In genomic region chr7:4479367-4480039, GRCh38 we compare ENCODE assay signal across 8 cellular contexts.
DNase-seq lines count a peak whose midpoint lies in the region; ATAC-seq and TF ChIP-seq lines count a peak whose summit lies in the region.

No MANE protein-coding gene starts in this region.

- TF ChIP-seq CTCF in RWPE2 (IDR thresholded peaks at IDR 0.05; ENCODE audit: poor library complexity, severe bottlenecking) (peak; percentile 64), fibroblast of pulmonary artery (IDR thresholded peaks at IDR 0.05; ENCODE audit: low read length, missing control alignments) (peak; percentile 39)

- H3K36me3 ChIP-seq in RWPE2 (ENCODE audit: low read depth), result no peaks in the 10 kb centered on the region

- DNase-seq in activated CD4-positive, alpha-beta T cell treated with anti-CD3 and anti-CD28 coated beads for 48 hours, result peak; percentile 27
- no peak for DNase-seq in activated CD4-positive, alpha-beta T cell treated with anti-CD3 and anti-CD28 coated beads for 4 hours
- DNase-seq in MV-4-11 (lab: John Stamatoyannopoulos, UW) (peak; percentile 75), RWPE2 (ENCODE audit: low spot score) (no peak), fibroblast of pulmonary artery (ENCODE audit: low read depth) (peak; percentile 66), retina (peak; percentile 32), T-helper 17 cell (no peak)
- no peak for DNase-seq in activated T-helper 2 cell treated with anti-CD3 and anti-CD28 coated beads, Interferon-gamma antibody, Interleukin-2, Interleukin-4, amounts not matched to agents 10 μg/mL and 5 μg/mL and 100 μg/mL, durations not matched to agents 14 hours and 24 hours and 36 hours (ENCODE audit: low spot score)

- H3K27ac Mint-ChIP-seq in activated T-helper 2 cell treated with anti-CD3 and anti-CD28 coated beads, Interferon-gamma antibody, Interleukin-2, Interleukin-4, amounts not matched to agents 10 μg/mL and 5 μg/mL and 100 μg/mL, durations not matched to agents 14 hours and 24 hours and 36 hours, result no peak overlapping the region
- H3K27ac Mint-ChIP-seq in T-helper 17 cell, result no peak overlapping the region

- no peak overlapping the region for H3K4me3 Mint-ChIP-seq in activated T-helper 2 cell treated with anti-CD3 and anti-CD28 coated beads, Interferon-gamma antibody, Interleukin-2, Interleukin-4, amounts not matched to agents 10 μg/mL and 5 μg/mL and 100 μg/mL, durations not matched to agents 14 hours and 24 hours and 36 hours (ENCODE audit: low read depth)
- no peak overlapping the region for H3K4me3 Mint-ChIP-seq in T-helper 17 cell

- H3K27me3 Mint-ChIP-seq in activated T-helper 2 cell treated with anti-CD3 and anti-CD28 coated beads, Interferon-gamma antibody, Interleukin-2, Interleukin-4, amounts not matched to agents 10 μg/mL and 5 μg/mL and 100 μg/mL, durations not matched to agents 14 hours and 24 hours and 36 hours (ENCODE audit: low read depth), result no peaks in the 10 kb centered on the region
- H3K27me3 Mint-ChIP-seq in T-helper 17 cell, result peaks cover 7% of the 10 kb centered on the region

- H3K27me3 ChIP-seq in RWPE2 (ENCODE audit: insufficient read depth, poor library complexity, severe bottlenecking), result no peaks in the 10 kb centered on the region

- intact Hi-C loops in activated T-helper 2 cell treated with anti-CD3 and anti-CD28 coated beads, Interferon-gamma antibody, Interleukin-2, Interleukin-4, amounts not matched to agents 10 μg/mL and 5 μg/mL and 100 μg/mL, durations not matched to agents 14 hours and 24 hours and 36 hours (cut with micrococcal nuclease), result no loop called here

- no peaks in the 10 kb centered on the region for H3K4me1 ChIP-seq in RWPE2 (ENCODE audit: insufficient read depth, poor library complexity, severe bottlenecking)

- peaks cover 10% of the 10 kb centered on the region for H3K9me3 Mint-ChIP-seq in activated T-helper 2 cell treated with anti-CD3 and anti-CD28 coated beads, Interferon-gamma antibody, Interleukin-2, Interleukin-4, amounts not matched to agents 10 μg/mL and 5 μg/mL and 100 μg/mL, durations not matched to agents 14 hours and 24 hours and 36 hours

- no peak overlapping the region for H3K4me3 ChIP-seq in RWPE2 (ENCODE audit: severe bottlenecking)
- no peak overlapping the region for H3K4me3 ChIP-seq in fibroblast of pulmonary artery (replicated peaks; ENCODE audit: low read depth, low read length)

- H3K27ac ChIP-seq in RWPE2 (ENCODE audit: poor library complexity, severe bottlenecking), result no peak overlapping the region

- no peaks in the 10 kb centered on the region for H3K4me1 Mint-ChIP-seq in activated T-helper 2 cell treated with anti-CD3 and anti-CD28 coated beads, Interferon-gamma antibody, Interleukin-2, Interleukin-4, amounts not matched to agents 10 μg/mL and 5 μg/mL and 100 μg/mL, durations not matched to agents 14 hours and 24 hours and 36 hours (ENCODE audit: low read depth)
- H3K4me1 Mint-ChIP-seq in T-helper 17 cell, result no peaks in the 10 kb centered on the region

- no peaks in the 10 kb centered on the region for H3K9me3 ChIP-seq in RWPE2 (ENCODE audit: severe bottlenecking)
- H3K9me3 ChIP-seq in T-helper 17 cell (ENCODE audit: control insufficient read depth, low read length, poor library complexity, severe bottlenecking), result no peaks in the 10 kb centered on the region

- ATAC-seq in RWPE2 (ENCODE audit: low read depth) (peak; percentile 53; the same call in 2 of the 3 replicates), T-helper 17 cell (no peak)

- no peaks in the 10 kb centered on the region for H3K36me3 Mint-ChIP-seq in activated T-helper 2 cell treated with anti-CD3 and anti-CD28 coated beads, Interferon-gamma antibody, Interleukin-2, Interleukin-4, amounts not matched to agents 10 μg/mL and 5 μg/mL and 100 μg/mL, durations not matched to agents 14 hours and 24 hours and 36 hours (ENCODE audit: low read depth)
- H3K36me3 Mint-ChIP-seq in T-helper 17 cell (ENCODE audit: low read depth), result peaks cover 6% of the 10 kb centered on the region

Comparison
In these comparisons a context has a peak if more than half of its experiments do, and no peak if none do; other contexts are left out.
1. DNase-seq: peak in activated CD4-positive, alpha-beta T cell treated with anti-CD3 and anti-CD28 coated beads for 48 hours (single experiment), MV-4-11 (single experiment), fibroblast of pulmonary artery (single experiment) and retina (single experiment); none in activated CD4-positive, alpha-beta T cell treated with anti-CD3 and anti-CD28 coated beads for 4 hours (0 of 2), RWPE2 (single experiment), activated T-helper 2 cell treated with anti-CD3 and anti-CD28 coated beads, Interferon-gamma antibody, Interleukin-2, Interleukin-4, amounts not matched to agents 10 μg/mL and 5 μg/mL and 100 μg/mL, durations not matched to agents 14 hours and 24 hours and 36 hours (single experiment) and T-helper 17 cell (0 of 3).